ENCODE assay signal across 19 cellular contexts in the genomic region with DNA sequence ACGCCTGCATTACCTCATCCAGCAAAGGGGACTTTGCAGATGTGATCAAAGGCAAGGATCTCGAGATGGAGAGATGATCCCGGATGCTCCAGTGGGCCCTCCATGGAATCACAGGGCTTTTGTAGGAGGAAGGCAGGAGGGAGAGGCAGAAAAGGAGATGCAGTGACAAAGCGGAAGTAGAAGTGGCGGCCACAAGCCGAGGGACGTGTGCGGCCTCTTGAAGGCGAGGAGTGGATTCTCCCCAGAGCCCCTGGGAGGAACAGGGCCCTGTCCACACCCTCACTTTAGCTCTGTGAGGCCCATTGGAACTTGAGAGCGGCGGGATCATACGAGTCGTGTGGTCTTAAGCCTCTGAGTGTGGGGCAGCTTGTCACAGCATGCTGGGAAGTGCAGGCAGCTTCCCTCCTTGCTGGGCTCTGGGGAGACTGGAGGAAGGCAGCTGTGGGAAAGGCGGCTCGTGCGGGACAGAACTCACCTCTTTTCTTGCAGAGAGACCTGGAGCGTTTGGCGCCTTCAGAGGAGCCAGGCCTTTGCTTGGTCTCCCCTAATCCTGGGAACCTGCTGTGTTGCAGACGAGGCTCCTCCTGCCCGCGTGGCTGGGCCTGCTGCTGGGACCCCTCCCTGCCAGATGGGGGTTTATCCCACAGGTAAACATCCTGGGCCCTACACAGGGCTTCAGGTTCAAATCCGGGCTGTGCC.
"Had no signal": no experiment of that assay in that cellular context is flagged by ENCODE, and none has a peak within 500 bp of the region (broad histone marks: within the 10 kb centered on the region; RNA-seq: fewer than 3 reads in every experiment).

No MANE protein-coding gene starts in this region.

- H3K9me3 Mint-ChIP-seq: activated naive CD4-positive, alpha-beta T cell treated with anti-CD3 and anti-CD28 coated beads, Interleukin-2, amount 50 U/mL, for 24 hours; central memory CD8-positive, alpha-beta T cell; endodermal cell; naive thymus-derived CD4-positive, alpha-beta T cell; stimulated activated memory B cell treated with anti-CD40 and anti-IgM and Interleukin-4, amounts not matched to agents 10 μg/mL and 1 μg/mL and 100 μg/mL, for 72 hours had no signal

- H3K4me3 ChIP-seq: ascending aorta, colonic mucosa, hepatocyte, left lung, pancreas, thyroid gland had no signal

- H3K79me2 ChIP-seq: hepatocyte had no signal

- ATAC-seq: foreskin keratinocyte; left lung; naive thymus-derived CD4-positive, alpha-beta T cell; pancreas; sciatic nerve; stimulated activated memory B cell treated with anti-CD40 and anti-IgM and Interleukin-4, amounts not matched to agents 10 μg/mL and 1 μg/mL and 100 μg/mL, for 72 hours had no signal

- DNase-seq: activated CD4-positive, alpha-beta T cell treated with anti-CD3 and anti-CD28 coated beads, Interleukin-2, amount 50 U/mL, for 4 hours; activated gamma-delta T cell; colonic mucosa; endodermal cell; foreskin keratinocyte; mammary epithelial cell; naive thymus-derived CD4-positive, alpha-beta T cell; stimulated activated CD4-positive, alpha-beta T cell treated with anti-CD3 and anti-CD28 coated beads, Interleukin-4, amount 100 ng/mL, for 4 hours; T1000; thyroid gland had no signal

- H3K4me3 Mint-ChIP-seq: activated naive CD4-positive, alpha-beta T cell treated with anti-CD3 and anti-CD28 coated beads, Interleukin-2, amount 50 U/mL, for 24 hours; central memory CD8-positive, alpha-beta T cell; endodermal cell; naive thymus-derived CD4-positive, alpha-beta T cell; stimulated activated memory B cell treated with anti-CD40 and anti-IgM and Interleukin-4, amounts not matched to agents 10 μg/mL and 1 μg/mL and 100 μg/mL, for 72 hours had no signal

- H3K27ac ChIP-seq: ascending aorta, colonic mucosa, foreskin keratinocyte, hepatocyte, left lung, pancreas, thyroid gland, VCaP had no signal

- H2AFZ ChIP-seq: hepatocyte had no signal

- H3K36me3 ChIP-seq: ascending aorta, colonic mucosa, thyroid gland had no signal

- H3K27me3 Mint-ChIP-seq: activated naive CD4-positive, alpha-beta T cell treated with anti-CD3 and anti-CD28 coated beads, Interleukin-2, amount 50 U/mL, for 24 hours; central memory CD8-positive, alpha-beta T cell; naive thymus-derived CD4-positive, alpha-beta T cell; stimulated activated memory B cell treated with anti-CD40 and anti-IgM and Interleukin-4, amounts not matched to agents 10 μg/mL and 1 μg/mL and 100 μg/mL, for 72 hours had no signal

- H3K4me1 ChIP-seq: colonic mucosa, pancreas had no signal

- H3K9me3 ChIP-seq: ascending aorta, colonic mucosa, left lung, pancreas, thyroid gland had no signal

- H3K27me3 ChIP-seq: ascending aorta, colonic mucosa, foreskin keratinocyte, hepatocyte, left lung, pancreas, thyroid gland had no signal

- H3K27ac Mint-ChIP-seq: activated naive CD4-positive, alpha-beta T cell treated with anti-CD3 and anti-CD28 coated beads, Interleukin-2, amount 50 U/mL, for 24 hours; endodermal cell; stimulated activated memory B cell treated with anti-CD40 and anti-IgM and Interleukin-4, amounts not matched to agents 10 μg/mL and 1 μg/mL and 100 μg/mL, for 72 hours had no signal

- H3K4me2 ChIP-seq: hepatocyte had no signal
